33 cellular contexts compared by ENCODE assay signal in the genomic region with DNA sequence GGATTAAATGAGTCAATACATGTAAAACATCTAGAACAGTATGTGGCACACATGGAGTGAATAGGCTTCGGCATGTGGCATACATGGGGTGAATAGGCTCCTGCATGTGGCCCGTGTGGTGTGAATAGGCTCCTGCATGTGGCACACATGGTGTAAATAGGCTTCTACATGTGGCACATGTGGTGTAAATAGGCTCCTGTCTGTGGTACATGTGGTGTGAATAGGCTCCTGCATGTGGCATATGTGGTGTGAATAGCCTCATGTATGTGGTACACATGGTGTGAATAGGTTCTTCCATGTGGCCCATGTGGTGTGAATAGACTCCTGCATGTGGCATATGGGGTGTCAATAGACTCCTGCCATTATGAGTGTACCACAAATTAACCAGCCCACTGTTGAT.
A peak's percentile ranks its signal among the peaks of the same experiment; 100 is the strongest.
DNase-seq lines count a peak whose midpoint lies in the region; ATAC-seq, FAIRE-seq and TF ChIP-seq lines count a peak whose summit lies in the region.
"Had no signal": no experiment of that assay in that cellular context is flagged by ENCODE, and none has a peak within 500 bp of the region (broad histone marks: within the 10 kb centered on the region; RNA-seq: fewer than 3 reads in every experiment).

No MANE protein-coding gene starts in this region.

- WGBS in HepG2 (ENCODE audit: low lambda C conversion rate): 0% methylated on average over 2 of the region's 2 CpGs
- WGBS in right lobe of liver (ENCODE audit: insufficient coverage, low coverage, low lambda C conversion rate, missing lambda C conversion rate): 53% methylated on average over 2 of the region's 2 CpGs

- TF ChIP-seq CTCF in HepG2 (CRISPR knock-in tag; IDR thresholded peaks at IDR 0.05) (no peak), right lobe of liver (IDR thresholded peaks at IDR 0.05) (no peak), HEK293 (tag by site-specific recombination; IDR thresholded peaks at IDR 0.05) (no peak), endothelial cell of umbilical vein (IDR thresholded peaks at IDR 0.05; ENCODE audit: extremely low read depth in 1 of 2, insufficient read depth in 1 of 2, low read depth in 1 of 2, low read length in 2 of 2) (no peak)

- CTCF ChIA-PET in HepG2 (lab: Yijun Ruan, JAX; ENCODE audit: low intra/inter-chr PET ratio, low total read pairs): no interaction called here
- CTCF ChIA-PET in HEK293 (lab: Yijun Ruan, JAX): no interaction called here
- CTCF ChIA-PET in endothelial cell of umbilical vein (lab: Charles Lee): no interaction called here

- POLR2A ChIA-PET in HepG2 (lab: Yijun Ruan, JAX): no interaction called here
- POLR2A ChIA-PET in HEK293 (lab: Yijun Ruan, JAX): no interaction called here
- POLR2A ChIA-PET in endothelial cell of umbilical vein (lab: Charles Lee): no interaction called here

- H2AFZ ChIP-seq in HepG2 (ENCODE audit: low read length): no peak overlapping the region
- no peak overlapping the region for H2AFZ ChIP-seq in endothelial cell of umbilical vein (ENCODE audit: low read depth, low read length)

- no peak for TF ChIP-seq RAD21 in HepG2 (CRISPR knock-in tag; IDR thresholded peaks at IDR 0.05)

- H3K9ac ChIP-seq in HepG2 (ENCODE audit: insufficient read depth, low read depth, low read length) (no peak overlapping the region), endothelial cell of umbilical vein (replicated peaks; ENCODE audit: extremely low read depth, insufficient read depth, low read length) (no peak overlapping the region)
- H3K9ac ChIP-seq: BLaER1; BLaER1 treated with 17β-estradiol and CSF1 and Interleukin-3, amounts not matched to agents 10 nM and 100 nM had no signal

- TF ChIP-seq POLR2A in HepG2 (IDR thresholded peaks at IDR 0.05; ENCODE audit: insufficient read depth in 1 of 2, low read depth in 2 of 2, low read length in 2 of 2) (no peak), right lobe of liver (IDR thresholded peaks at IDR 0.05) (no peak), endothelial cell of umbilical vein (IDR thresholded peaks at IDR 0.05; ENCODE audit: low read depth, low read length) (no peak)

- no peak overlapping the region for H3K27ac ChIP-seq in HepG2 (ENCODE audit: extremely low read length, insufficient read depth, low read length)
- no peak overlapping the region for H3K27ac ChIP-seq in right lobe of liver
- no peak overlapping the region for H3K27ac ChIP-seq in HEK293 (ENCODE audit: extremely low read depth, low read depth, low read length)
- no peak overlapping the region for H3K27ac ChIP-seq in endothelial cell of umbilical vein (ENCODE audit: insufficient read depth, low read depth, low read length)
- H3K27ac ChIP-seq: 22Rv1; A549; BLaER1; BLaER1 treated with 17β-estradiol and CSF1 and Interleukin-3, amounts not matched to agents 10 nM and 100 nM; C4-2B had no signal

- dilution Hi-C loops in endothelial cell of umbilical vein (cut with MboI; ENCODE audit: extremely low pct_ligation_motif_present, low sequenced_read_pairs): no loop called here

- H3K79me2 ChIP-seq in HepG2 (ENCODE audit: insufficient read depth, low read length) (no peaks in the 10 kb centered on the region), endothelial cell of umbilical vein (ENCODE audit: control insufficient read depth, insufficient read depth, low read length) (no peaks in the 10 kb centered on the region)

- ATAC-seq in HepG2 (no peak), right lobe of liver (no peak), left ventricle myocardium superior (no peak)
- ATAC-seq: A549; CD8-positive, alpha-beta T cell had no signal

- DNase-seq in HepG2 (ENCODE audit: low spot score) (no peak), right lobe of liver (no peak), endothelial cell of umbilical vein (ENCODE audit: low read depth, low spot score) (no peak), T1000 (lab: John Stamatoyannopoulos, UW) (no peak), left ventricle myocardium superior (no peak)
- DNase-seq: 8988T; ACHN; AML-193; BE2C; C1 segment of cervical spinal cord; Caco-2; Calu3; CD4-positive, alpha-beta memory T cell; CD4-positive, alpha-beta T cell; CD4-positive, CD25-positive, alpha-beta regulatory T cell; CD8-positive, alpha-beta memory T cell; CD8-positive, alpha-beta T cell; COR-L47; DMS 273 treated with DMSO at 0.1 percent for 48 hours; DMS153; DMS53; DMS79; DMS79 treated with DMSO at 0.1 percent for 48 hours; DND-41; EL had no signal

- intact Hi-C loops in HepG2 (cut with micrococcal nuclease; ENCODE audit: unreplicated experiment) (no loop called here), right lobe of liver (cut with DNase I) (no loop called here), endothelial cell of umbilical vein (cut with micrococcal nuclease) (no loop called here), left ventricle myocardium superior (cut with micrococcal nuclease) (no loop called here)

- BruUV-seq in HepG2 (replicated peaks; lab: Mats Ljungman, UMichigan) (no TSS peak), endothelial cell of umbilical vein (replicated peaks; lab: Mats Ljungman, UMichigan) (no TSS peak)

- H3K27me3 ChIP-seq in HepG2 (ENCODE audit: control insufficient read depth in 1 of 2, insufficient read depth in 2 of 2, low read length in 2 of 2) (no peaks in the 10 kb centered on the region), right lobe of liver (no peaks in the 10 kb centered on the region), endothelial cell of umbilical vein (ENCODE audit: control insufficient read depth in 2 of 2, insufficient read depth in 2 of 2, low read length in 2 of 2) (no peaks in the 10 kb centered on the region)
- H3K27me3 ChIP-seq: BE2C; BLaER1; BLaER1 treated with 17β-estradiol and CSF1 and Interleukin-3, amounts not matched to agents 10 nM and 100 nM had no signal

- H3K4me3 ChIP-seq in HepG2 (replicated peaks in 1 of 3; ENCODE audit: insufficient read depth in 1 of 3, low read depth in 2 of 3, low read length in 3 of 3): no peak overlapping the region
- H3K4me3 ChIP-seq in right lobe of liver: no peak overlapping the region
- no peak overlapping the region for H3K4me3 ChIP-seq in HEK293 (ENCODE audit: low read depth, low read length)
- H3K4me3 ChIP-seq in endothelial cell of umbilical vein (replicated peaks in 1 of 3; ENCODE audit: insufficient read depth in 1 of 3, low read depth in 1 of 3, low read length in 3 of 3): no peak overlapping the region
- H3K4me3 ChIP-seq: A549; BLaER1; BLaER1 treated with 17β-estradiol and CSF1 and Interleukin-3, amounts not matched to agents 10 nM and 100 nM had no signal

- TF ChIP-seq EP300 in HepG2 (IDR thresholded peaks at IDR 0.05; ENCODE audit: low read depth in 2 of 2, low read length in 2 of 2) (no peak), HepG2 (CRISPR knock-in tag; IDR thresholded peaks at IDR 0.05; ENCODE audit: borderline replicate concordance) (no peak)

- H3K9me1 ChIP-seq in endothelial cell of umbilical vein (replicated peaks; ENCODE audit: control insufficient read depth, extremely low read depth, insufficient read depth, low read length): no peaks in the 10 kb centered on the region

- in situ Hi-C loops in HepG2 (cut with HindIII; ENCODE audit: extremely low pct_ligation_motif_present, low pct_unique_long_range_greater_than_20kb): no loop called here

- FAIRE-seq in HepG2 (lab: Jason Lieb, UNC) (no peak), endothelial cell of umbilical vein (lab: Jason Lieb, UNC) (no peak)
- FAIRE-seq: A204.1, A549, D721Med had no signal

- H3K4me2 ChIP-seq in HepG2 (ENCODE audit: low read depth, low read length) (no peak overlapping the region), endothelial cell of umbilical vein (ENCODE audit: insufficient read depth, low read length) (no peak overlapping the region)
- H3K4me2 ChIP-seq: A549; BLaER1; BLaER1 treated with 17β-estradiol and CSF1 and Interleukin-3, amounts not matched to agents 10 nM and 100 nM had no signal

- H3K9me3 ChIP-seq in HepG2 (ENCODE audit: low read length): no peaks in the 10 kb centered on the region; the same call in 1 of the 2 replicates
- H3K9me3 ChIP-seq in right lobe of liver: no peaks in the 10 kb centered on the region
- no peaks in the 10 kb centered on the region for H3K9me3 ChIP-seq in HEK293 (ENCODE audit: control insufficient read depth, insufficient read depth, low read depth, low read length)
- no peaks in the 10 kb centered on the region for H3K9me3 ChIP-seq in endothelial cell of umbilical vein (replicated peaks; ENCODE audit: control insufficient read depth, insufficient read depth, low read length)
- H3K9me3 ChIP-seq: A549; BE2C; BLaER1; BLaER1 treated with 17β-estradiol and CSF1 and Interleukin-3, amounts not matched to agents 10 nM and 100 nM; Caco-2 had no signal

- H4K20me1 ChIP-seq in HepG2 (ENCODE audit: insufficient read depth, low read length) (no peaks in the 10 kb centered on the region), endothelial cell of umbilical vein (replicated peaks; ENCODE audit: control insufficient read depth, extremely low read depth, insufficient read depth, low read length) (no peaks in the 10 kb centered on the region)
- H4K20me1 ChIP-seq: BLaER1; BLaER1 treated with 17β-estradiol and CSF1 and Interleukin-3, amounts not matched to agents 10 nM and 100 nM had no signal

- H3K36me3 ChIP-seq in HepG2 (replicated peaks in 1 of 2; ENCODE audit: control insufficient read depth in 1 of 2, insufficient read depth in 2 of 2, low read length in 2 of 2) (no peaks in the 10 kb centered on the region), right lobe of liver (no peaks in the 10 kb centered on the region), HEK293 (ENCODE audit: control insufficient read depth in 2 of 2, insufficient read depth in 1 of 2, low read length in 2 of 2) (no peaks in the 10 kb centered on the region), endothelial cell of umbilical vein (ENCODE audit: control insufficient read depth in 2 of 2, extremely low read depth in 1 of 2, insufficient read depth in 2 of 2, low read length in 2 of 2) (no peaks in the 10 kb centered on the region)
- H3K36me3 ChIP-seq: BE2C; BLaER1; BLaER1 treated with 17β-estradiol and CSF1 and Interleukin-3, amounts not matched to agents 10 nM and 100 nM had no signal

- H3K4me1 ChIP-seq in HepG2 (ENCODE audit: insufficient read depth, low read length): no peaks in the 10 kb centered on the region
- H3K4me1 ChIP-seq in right lobe of liver: no peaks in the 10 kb centered on the region
- no peaks in the 10 kb centered on the region for H3K4me1 ChIP-seq in HEK293 (ENCODE audit: control insufficient read depth, insufficient read depth, low read length)
- H3K4me1 ChIP-seq in endothelial cell of umbilical vein (ENCODE audit: control insufficient read depth, extremely low read depth, insufficient read depth, low read length): no peaks in the 10 kb centered on the region
- H3K4me1 ChIP-seq: A549; BE2C; BLaER1; BLaER1 treated with 17β-estradiol and CSF1 and Interleukin-3, amounts not matched to agents 10 nM and 100 nM; Caco-2 had no signal

TF ChIP-seq in endothelial cell of umbilical vein, 7 proteins besides CTCF, POLR2A, EP300 and RAD21:
- TF ChIP-seq, protein P1, sequence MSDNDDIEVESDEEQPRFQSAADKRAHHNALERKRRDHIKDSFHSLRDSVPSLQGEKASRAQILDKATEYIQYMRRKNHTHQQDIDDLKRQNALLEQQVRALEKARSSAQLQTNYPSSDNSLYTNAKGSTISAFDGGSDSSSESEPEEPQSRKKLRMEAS (IDR thresholded peaks at IDR 0.05; ENCODE audit: insufficient read depth, insufficient read length): peak; percentile 26
- TF ChIP-seq JUN (IDR thresholded peaks at IDR 0.05; ENCODE audit: borderline replicate concordance, insufficient read depth, insufficient read length, low read depth): no peak
